In genomic region chr16:87661561-87661960, GRCh38 we compare ENCODE assay signal across 8 cellular contexts. TPM values are rescaled to one million over a fixed set of nuclear protein-coding genes. Genes with fewer than 3 reads are reported as not detected.
A peak's percentile ranks its signal among the peaks of the same experiment; 100 is the strongest.
DNase-seq lines count a peak whose midpoint lies in the region; ATAC-seq and TF ChIP-seq lines count a peak whose summit lies in the region.

No MANE protein-coding gene starts in this region.

- H2AK5ac ChIP-seq in mesendoderm (ENCODE audit: low read length) = no peak overlapping the region

- no CpG with 5 or more reads among the region's 16 CpGs for WGBS in mesendoderm (ENCODE audit: extremely low coverage, insufficient coverage, low lambda C conversion rate)
- 13 to 26% methylated on average over 16 of the region's 16 CpGs for WGBS in sigmoid colon, 2 donors

- DNase-seq in GDM1 (lab: John Stamatoyannopoulos, UW) (peak; percentile 36), NB4 (ENCODE audit: low read depth) (peak; percentile 96), adipocyte (ENCODE audit: low read depth) (peak; percentile 63), mesendoderm (peak; percentile 76), sigmoid colon (no peak), GM19240 (ENCODE audit: insufficient read length, low spot score) (no peak)

- no peaks in the 10 kb centered on the region for H3K4me1 ChIP-seq in adipocyte (ENCODE audit: control insufficient read depth, insufficient read depth, low read length)
- H3K4me1 ChIP-seq in mesendoderm (ENCODE audit: control insufficient read depth, low read depth, low read length) = no peaks in the 10 kb centered on the region
- no peaks in the 10 kb centered on the region for H3K4me1 ChIP-seq in sigmoid colon

- H3K4me3 ChIP-seq in NB4 (ENCODE audit: low read depth, low read length) = no peak overlapping the region
- no peak overlapping the region for H3K4me3 ChIP-seq in adipocyte (ENCODE audit: low read length)
- no peak overlapping the region for H3K4me3 ChIP-seq in mesendoderm (ENCODE audit: low read length)
- no peak overlapping the region for H3K4me3 ChIP-seq in sigmoid colon

- intact Hi-C loops in sigmoid colon (cut with DNase I) = no loop called here

- no peak overlapping the region for H3K27ac ChIP-seq in mesendoderm (ENCODE audit: low read depth, low read length)
- no peak overlapping the region for H3K27ac ChIP-seq in sigmoid colon

- no peak overlapping the region for H3K4me2 ChIP-seq in mesendoderm (ENCODE audit: low read length)

- H3K56ac ChIP-seq in mesendoderm (ENCODE audit: low read length) = no peak overlapping the region

- ATAC-seq in GM19023 (IDR thresholded peaks at IDR 0.05; ENCODE audit: unreplicated experiment) (no peak), HG02852 (IDR thresholded peaks at IDR 0.05; ENCODE audit: unreplicated experiment) (no peak)

- H3K9ac ChIP-seq in adipocyte (ENCODE audit: low read length) (no peak overlapping the region), mesendoderm (ENCODE audit: low read length) (no peak overlapping the region)

- peak; percentile 36 for TF ChIP-seq CTCF in NB4 (IDR thresholded peaks at IDR 0.05; ENCODE audit: low read depth, low read length)
- no peak for TF ChIP-seq CTCF in sigmoid colon (IDR thresholded peaks at IDR 0.05)

- no peaks in the 10 kb centered on the region for H3K79me2 ChIP-seq in mesendoderm (ENCODE audit: control insufficient read depth, insufficient read depth, low read length)

- H2BK5ac ChIP-seq in mesendoderm (ENCODE audit: low read length) = no peak overlapping the region

- TF ChIP-seq POLR2A in NB4 (IDR thresholded peaks at IDR 0.05; ENCODE audit: extremely low read depth, insufficient read length) (no peak), sigmoid colon (IDR thresholded peaks at IDR 0.05) (no peak)

- no peak overlapping the region for H3K18ac ChIP-seq in mesendoderm (ENCODE audit: low read length)

- no peak overlapping the region for H3K23ac ChIP-seq in mesendoderm (ENCODE audit: low read length)

- no peaks in the 10 kb centered on the region for H3K79me1 ChIP-seq in mesendoderm (ENCODE audit: low read length)

- no peak for TF ChIP-seq EP300 in sigmoid colon (IDR thresholded peaks at IDR 0.05)

- H3K27me3 ChIP-seq in adipocyte (replicated peaks; ENCODE audit: control insufficient read depth, insufficient read depth, low read length) (peaks cover 74% of the 10 kb centered on the region), mesendoderm (ENCODE audit: insufficient read depth, low read length, poor library complexity) (no peaks in the 10 kb centered on the region), sigmoid colon (peaks cover 0 to 65% (median 8%) of the 10 kb centered on the region in 3 donors)

- H4K8ac ChIP-seq in mesendoderm (ENCODE audit: low read depth, low read length) = no peak overlapping the region

- H2BK120ac ChIP-seq in mesendoderm (ENCODE audit: low read depth, low read length) = no peak overlapping the region

- H3K9me3 ChIP-seq in adipocyte (ENCODE audit: control insufficient read depth, low read length) = peaks cover 17% of the 10 kb centered on the region
- H3K9me3 ChIP-seq in sigmoid colon = peaks cover 0 to 2% (median 0%) of the 10 kb centered on the region in 4 donors

- H2BK15ac ChIP-seq in mesendoderm (replicated peaks; ENCODE audit: low read depth) = no peak overlapping the region

- H3K4ac ChIP-seq in mesendoderm (ENCODE audit: low read depth, low read length) = no peak overlapping the region

- H3K36me3 ChIP-seq in adipocyte (ENCODE audit: control insufficient read depth, insufficient read depth, low read length, severe bottlenecking) = no peaks in the 10 kb centered on the region
- H3K36me3 ChIP-seq in mesendoderm (ENCODE audit: control insufficient read depth, insufficient read depth, low read length) = no peaks in the 10 kb centered on the region
- H3K36me3 ChIP-seq in sigmoid colon = no peaks in the 10 kb centered on the region

- no peak overlapping the region for H4K5ac ChIP-seq in mesendoderm (ENCODE audit: low read length)

RNA-seq across cellular contexts. Expression of gene JPH3, which starts 59.3 kb away (rescaled TPM):
- polyA plus RNA-seq in mesendoderm (2013, experiment 1 of 2) = 9.3 TPM
- 10.2 TPM for polyA plus RNA-seq in mesendoderm (2013, experiment 2 of 2)
- total RNA-seq in sigmoid colon = 1 to 10 TPM in 2 of 4 donors, under 1 TPM in 2; 0.16 to 1.4 (median 0.81) TPM
- under 1 TPM in 2 of 3 donors, not detected in 1; under 0.01 to 0.90 TPM for polyA plus RNA-seq in sigmoid colon

Comparison
In these comparisons a context has a peak if more than half of its experiments do, and no peak if none do; other contexts are left out.
1. DNase-seq: peak in GDM1 (single experiment), NB4 (single experiment), adipocyte (single experiment) and mesendoderm (single experiment); none in sigmoid colon (single experiment) and GM19240 (single experiment).